8 cellular contexts compared by ENCODE assay signal in genomic region chr13:112968910-112969691, GRCh38. TPM values are rescaled to one million over a fixed set of nuclear protein-coding genes. Genes with fewer than 3 reads are reported as not detected.
DNase-seq lines count a peak whose midpoint lies in the region; ATAC-seq, FAIRE-seq and TF ChIP-seq lines count a peak whose summit lies in the region.

Gene MCF2L (plus strand): TSS chr13:112969214. CDS start chr13:112969380, 166 bp downstream.

- DNase-seq in GM12891 (ENCODE audit: insufficient read length, low spot score) (no peak), NCI-H2196 treated with DMSO at 0.1 percent for 48 hours (lab: John Stamatoyannopoulos, UW; ENCODE audit: unreplicated experiment) (peak; percentile 6), epithelial cell of proximal tubule (ENCODE audit: low read depth) (no peak), mucosa of gallbladder (ENCODE audit: low spot score) (peak; percentile 36)
- DNase-seq in activated CD8-positive, alpha-beta memory T cell treated with anti-CD3 and anti-CD28 coated beads, Interleukin-2, amount 10 ng/mL, durations not matched to agents 7 days and 5 days, result peak; percentile 68
- DNase-seq in stimulated activated CD8-positive, alpha-beta memory T cell treated with anti-CD3 and anti-CD28 coated beads, Interleukin-4, amount 100 ng/mL, for 24 hours (ENCODE audit: low read depth), result peak; percentile 41

- CTCF ChIA-PET in activated CD8-positive, alpha-beta memory T cell treated with anti-CD3 and anti-CD28 coated beads, Interleukin-2, amount 10 ng/mL, durations not matched to agents 7 days and 5 days (lab: Charles Lee), result interaction anchor here (0.8 to 1.5 kb wide), 6 partner anchors 16 to 61 kb away, joined by 3 to 11 read pairs (median 4); no protein-coding TSS in a partner anchor

- peak; percentile 77 for ATAC-seq in activated CD8-positive, alpha-beta memory T cell treated with anti-CD3 and anti-CD28 coated beads, Interleukin-2, amount 10 ng/mL, durations not matched to agents 7 days and 5 days
- no peak for ATAC-seq in HG02884 (IDR thresholded peaks at IDR 0.05; ENCODE audit: unreplicated experiment)
- ATAC-seq in GM21619 (IDR thresholded peaks at IDR 0.05; ENCODE audit: unreplicated experiment), result no peak

- peak within 1 kb of the TSS; percentile 38 for H3K4me3 ChIP-seq in epithelial cell of proximal tubule (ENCODE audit: low read depth, low read length)

- peak within 1 kb of the TSS; percentile 85 for H3K4me3 Mint-ChIP-seq in activated CD8-positive, alpha-beta memory T cell treated with anti-CD3 and anti-CD28 coated beads, Interleukin-2, amount 10 ng/mL, durations not matched to agents 7 days and 5 days

- peak; percentile 47 for FAIRE-seq in GM12891 (lab: Jason Lieb, UNC)

- H3K36me3 Mint-ChIP-seq in activated CD8-positive, alpha-beta memory T cell treated with anti-CD3 and anti-CD28 coated beads, Interleukin-2, amount 10 ng/mL, durations not matched to agents 7 days and 5 days, result peaks cover 2% of the 10 kb centered on the region

- H3K4me1 Mint-ChIP-seq in activated CD8-positive, alpha-beta memory T cell treated with anti-CD3 and anti-CD28 coated beads, Interleukin-2, amount 10 ng/mL, durations not matched to agents 7 days and 5 days, result peaks cover 14% of the 10 kb centered on the region

- H3K27ac Mint-ChIP-seq in activated CD8-positive, alpha-beta memory T cell treated with anti-CD3 and anti-CD28 coated beads, Interleukin-2, amount 10 ng/mL, durations not matched to agents 7 days and 5 days, result peak within 1 kb of the TSS; percentile 58

- H3K9me3 Mint-ChIP-seq in activated CD8-positive, alpha-beta memory T cell treated with anti-CD3 and anti-CD28 coated beads, Interleukin-2, amount 10 ng/mL, durations not matched to agents 7 days and 5 days (ENCODE audit: low read depth), result no peaks in the 10 kb centered on the region

- no peak for TF ChIP-seq CTCF in epithelial cell of proximal tubule (conservative IDR thresholded peaks at IDR 0.05; ENCODE audit: low read depth, low read length)

- no peak for TF ChIP-seq POLR2A in GM12891 (IDR thresholded peaks at IDR 0.05; ENCODE audit: low read depth, low read length)

- H3K27me3 Mint-ChIP-seq in activated CD8-positive, alpha-beta memory T cell treated with anti-CD3 and anti-CD28 coated beads, Interleukin-2, amount 10 ng/mL, durations not matched to agents 7 days and 5 days, result peaks cover 24% of the 10 kb centered on the region

TF ChIP-seq in GM12891, 5 proteins besides CTCF, POLR2A, EP300 and RAD21:
- TF ChIP-seq POLR2AphosphoS5 (IDR thresholded peaks at IDR 0.05; ENCODE audit: low read depth, low read length) (no peak), PAX5 (IDR thresholded peaks at IDR 0.05; ENCODE audit: insufficient read depth, low read length, severe bottlenecking) (no peak), SPI1 (IDR thresholded peaks at IDR 0.05; ENCODE audit: low read depth, low read length) (no peak), POU2F2 (IDR thresholded peaks at IDR 0.05; ENCODE audit: low read depth, low read length) (no peak), TAF1 (IDR thresholded peaks at IDR 0.05; ENCODE audit: low read depth, low read length) (no peak)

RNA-seq across cellular contexts. Expression of gene MCF2L, which starts in this region (rescaled TPM):
- polyA plus RNA-seq in GM12891 (2012; ENCODE audit: low read depth, missing spikeins), result 1.2 TPM
- 1 to 10 TPM; 1.6 to 2.8 TPM for total RNA-seq in activated CD8-positive, alpha-beta memory T cell treated with anti-CD3 and anti-CD28 coated beads, Interleukin-2, amount 10 ng/mL, durations not matched to agents 7 days and 5 days
- total RNA-seq in epithelial cell of proximal tubule (8.0 and 10.8 TPM in 2 replicates), mucosa of gallbladder (91.8 TPM)

Comparison
In these comparisons a context has a peak if more than half of its experiments do, and no peak if none do; other contexts are left out.
1. DNase-seq: peak in NCI-H2196 treated with DMSO at 0.1 percent for 48 hours (single experiment), activated CD8-positive, alpha-beta memory T cell treated with anti-CD3 and anti-CD28 coated beads, Interleukin-2, amount 10 ng/mL, durations not matched to agents 7 days and 5 days (single experiment), mucosa of gallbladder (single experiment) and stimulated activated CD8-positive, alpha-beta memory T cell treated with anti-CD3 and anti-CD28 coated beads, Interleukin-4, amount 100 ng/mL, for 24 hours (single experiment); none in GM12891 (single experiment) and epithelial cell of proximal tubule (single experiment).